Comparison of ENCODE assay signal across 12 cellular contexts in genomic region chrX:44828008-44828605, GRCh38. TPM values are rescaled to one million over a fixed set of nuclear protein-coding genes. Genes with fewer than 3 reads are reported as not detected.
DNase-seq lines count a peak whose midpoint lies in the region; ATAC-seq and TF ChIP-seq lines count a peak whose summit lies in the region.
"Had no signal": no experiment of that assay in that cellular context is flagged by ENCODE, and none has a peak within 500 bp of the region (broad histone marks: within the 10 kb centered on the region; RNA-seq: fewer than 3 reads in every experiment).

No MANE protein-coding gene starts in this region.

- TF ChIP-seq CTCF in adrenal gland (IDR thresholded peaks at IDR 0.05) (no peak), foreskin fibroblast (IDR thresholded peaks at IDR 0.05; ENCODE audit: low read depth, low read length) (no peak), left lung (IDR thresholded peaks at IDR 0.05) (no peak)

- H3K9me3 ChIP-seq in adrenal gland (replicated peaks in 1 of 3), result no peaks in the 10 kb centered on the region
- no peaks in the 10 kb centered on the region for H3K9me3 ChIP-seq in left lung

- H3K27ac ChIP-seq in adrenal gland, result no peak overlapping the region
- H3K27ac ChIP-seq in left lung, result no peak overlapping the region
- H3K27ac ChIP-seq: PC-9 had no signal

- DNase-seq in AG08396 (ENCODE audit: low spot score) (peak; percentile 63), HK-2 (ENCODE audit: unreplicated experiment) (peak; percentile 8), adrenal gland (peak; percentile 18 to 70 (median 36)), foreskin fibroblast (peak; percentile 65 to 86), HuH-7 (ENCODE audit: low spot score) (no peak), pons (ENCODE audit: low spot score) (no peak), left lung (no peak)
- DNase-seq: activated effector memory CD4-positive, alpha-beta T cell treated with Interleukin-2 at 50 U/mL for 16 hours had no signal

- 54 to 65% (median 60%) methylated on average over 4 of the region's 4 CpGs for WGBS in adrenal gland, 4 donors

- intact Hi-C loops in adrenal gland (cut with DNase I) (no loop called here), left lung (cut with DNase I) (no loop called here)

- no peak for ATAC-seq in HG02852 (IDR thresholded peaks at IDR 0.05; ENCODE audit: unreplicated experiment)
- no peak for ATAC-seq in left lung

- H3K27me3 ChIP-seq in adrenal gland, result no peaks in the 10 kb centered on the region
- no peaks in the 10 kb centered on the region for H3K27me3 ChIP-seq in left lung

- H3K4me3 ChIP-seq in adrenal gland (no peak overlapping the region), foreskin fibroblast (ENCODE audit: low read depth in 1 of 2, low read length in 2 of 2) (no peak overlapping the region), left lung (no peak overlapping the region)
- H3K4me3 ChIP-seq: PC-9 had no signal

- H3K4me1 ChIP-seq in adrenal gland (replicated peaks in 1 of 2) (no peaks in the 10 kb centered on the region), left lung (no peaks in the 10 kb centered on the region)

- no peak for TF ChIP-seq POLR2A in adrenal gland (IDR thresholded peaks at IDR 0.05)

- H3K36me3 ChIP-seq in adrenal gland (replicated peaks in 1 of 2) (no peaks in the 10 kb centered on the region), left lung (no peaks in the 10 kb centered on the region)

RNA-seq across cellular contexts. Expression of gene DUSP21, which starts 15.7 kb away (rescaled TPM):
- not detected for total RNA-seq in adrenal gland
- not detected for polyA plus RNA-seq in adrenal gland
- total RNA-seq in left lung, result not detected
- total RNA-seq: PC-9, temporal lobe had no signal
- polyA plus RNA-seq: neural cell had no signal

RNA-seq across cellular contexts. Expression of gene KDM6A, which starts 44.9 kb away (rescaled TPM):
- total RNA-seq in adrenal gland (10 to 100 TPM; 20.1 to 37.9 (median 27.3) TPM), left lung (10 to 100 TPM; 21.1 to 34.7 TPM)
- polyA plus RNA-seq in adrenal gland, result 10 to 100 TPM in 2 of 3 donors, 1 to 10 TPM in 1; 4.1 to 16.5 (median 15.8) TPM

Comparison
In these comparisons a context has a peak if more than half of its experiments do, and no peak if none do; other contexts are left out.
1. DNase-seq: peak in AG08396 (single experiment), HK-2 (single experiment), adrenal gland (7 of 7) and foreskin fibroblast (2 of 2); none in HuH-7 (single experiment), pons (single experiment) and left lung (0 of 2).